In genomic region chr6:140586426-140587061, GRCh38 we compare ENCODE assay signal across 11 cellular contexts.
DNase-seq lines count a peak whose midpoint lies in the region; ATAC-seq and TF ChIP-seq lines count a peak whose summit lies in the region.
"Had no signal": no experiment of that assay in that cellular context is flagged by ENCODE, and none has a peak within 500 bp of the region (broad histone marks: within the 10 kb centered on the region; RNA-seq: fewer than 3 reads in every experiment).

No MANE protein-coding gene starts in this region.

- H3K9me3 ChIP-seq in Caco-2: no peaks in the 10 kb centered on the region

- POLR2A ChIA-PET in Caco-2 (lab: Charles Lee): no interaction called here

- peak overlapping the region in 1 of 2 donors; percentile 74 for H3K27ac Mint-ChIP-seq in natural killer cell treated with Interleukin-12 subunit alpha and Interleukin-12 subunit beta and Interleukin-15 and Interleukin-18, amount 100 ng/mL, for 72 hours
- no peak overlapping the region for H3K27ac Mint-ChIP-seq in natural killer cell
- H3K27ac Mint-ChIP-seq in Caco-2 (ENCODE audit: unreplicated experiment): no peak overlapping the region
- H3K27ac Mint-ChIP-seq: dendritic cell treated with granulocyte-macrophage colony-stimulating factor and Interleukin-4, amounts not matched to agents 40 ng/mL and 50 ng/mL, for 4 days; IgD-negative memory B cell had no signal

- no peaks in the 10 kb centered on the region for H3K4me1 ChIP-seq in Caco-2

- peaks cover 0 to 2% of the 10 kb centered on the region in 2 donors for H3K27me3 Mint-ChIP-seq in natural killer cell treated with Interleukin-12 subunit alpha and Interleukin-12 subunit beta and Interleukin-15 and Interleukin-18, amount 100 ng/mL, for 72 hours
- H3K27me3 Mint-ChIP-seq in natural killer cell (ENCODE audit: low read depth in 2 of 2) (no peaks in the 10 kb centered on the region), Caco-2 (ENCODE audit: insufficient read depth, unreplicated experiment) (no peaks in the 10 kb centered on the region)
- H3K27me3 Mint-ChIP-seq: dendritic cell treated with granulocyte-macrophage colony-stimulating factor and Interleukin-4, amounts not matched to agents 40 ng/mL and 50 ng/mL, for 4 days; IgD-negative memory B cell had no signal

- ATAC-seq in natural killer cell treated with Interleukin-12 subunit alpha and Interleukin-12 subunit beta and Interleukin-15 and Interleukin-18, amount 100 ng/mL, for 72 hours: peak; percentile 67 to 82
- no peak for ATAC-seq in natural killer cell
- ATAC-seq in HG02759 (IDR thresholded peaks at IDR 0.05; ENCODE audit: unreplicated experiment): peak; percentile 94

- BruUV-seq in Caco-2 (replicated peaks; lab: Mats Ljungman, UMichigan): no TSS peak

- peaks cover 10% of the 10 kb centered on the region for H3K9me3 Mint-ChIP-seq in natural killer cell treated with Interleukin-12 subunit alpha and Interleukin-12 subunit beta and Interleukin-15 and Interleukin-18, amount 100 ng/mL, for 72 hours
- H3K9me3 Mint-ChIP-seq in natural killer cell (peaks cover 2 to 11% of the 10 kb centered on the region in 2 donors), Caco-2 (ENCODE audit: unreplicated experiment) (no peaks in the 10 kb centered on the region)

- H3K36me3 Mint-ChIP-seq in natural killer cell treated with Interleukin-12 subunit alpha and Interleukin-12 subunit beta and Interleukin-15 and Interleukin-18, amount 100 ng/mL, for 72 hours: peaks cover 6% of the 10 kb centered on the region
- H3K36me3 Mint-ChIP-seq in natural killer cell (no peaks in the 10 kb centered on the region), Caco-2 (ENCODE audit: insufficient read depth, unreplicated experiment) (no peaks in the 10 kb centered on the region)
- H3K36me3 Mint-ChIP-seq: IgD-negative memory B cell had no signal

- H3K27ac ChIP-seq in coronary artery: no peak overlapping the region

- H3K4me3 Mint-ChIP-seq in natural killer cell treated with Interleukin-12 subunit alpha and Interleukin-12 subunit beta and Interleukin-15 and Interleukin-18, amount 100 ng/mL, for 72 hours: peak overlapping the region; percentile 42
- no peak overlapping the region for H3K4me3 Mint-ChIP-seq in natural killer cell
- H3K4me3 Mint-ChIP-seq in Caco-2 (ENCODE audit: unreplicated experiment): no peak overlapping the region
- H3K4me3 Mint-ChIP-seq: dendritic cell treated with granulocyte-macrophage colony-stimulating factor and Interleukin-4, amounts not matched to agents 40 ng/mL and 50 ng/mL, for 4 days; IgD-negative memory B cell had no signal

- H3K4me3 ChIP-seq in Caco-2 (ENCODE audit: low read depth, low read length) (no peak overlapping the region), coronary artery (no peak overlapping the region)
- H3K4me3 ChIP-seq: lung had no signal

- no peaks in the 10 kb centered on the region for H3K36me3 ChIP-seq in Caco-2 (ENCODE audit: control insufficient read depth, insufficient read depth, low read length)

- no peaks in the 10 kb centered on the region for H3K27me3 ChIP-seq in Caco-2 (replicated peaks; ENCODE audit: control insufficient read depth, insufficient read depth, low read length)

- CTCF ChIA-PET in Caco-2 (lab: Charles Lee): no interaction called here

- no peak for DNase-seq in natural killer cell treated with Interleukin-12 subunit alpha and Interleukin-12 subunit beta and Interleukin-15 and Interleukin-18, amount 100 ng/mL, for 72 hours (ENCODE audit: low spot score)
- DNase-seq in natural killer cell: no peak
- peak; percentile 43 for DNase-seq in NCI-H2029 (lab: John Stamatoyannopoulos, UW)
- DNase-seq in stromal cell of bone marrow (ENCODE audit: low read depth): peak; percentile 28
- no peak for DNase-seq in hepatic stellate cell (ENCODE audit: low spot score)
- no peak for DNase-seq in Caco-2
- DNase-seq in coronary artery (ENCODE audit: low spot score): no peak

- intact Hi-C loops in natural killer cell (cut with micrococcal nuclease) (no loop called here), Caco-2 (cut with micrococcal nuclease; ENCODE audit: unreplicated experiment) (no loop called here)

- H3K4me1 Mint-ChIP-seq in natural killer cell treated with Interleukin-12 subunit alpha and Interleukin-12 subunit beta and Interleukin-15 and Interleukin-18, amount 100 ng/mL, for 72 hours (ENCODE audit: low read depth in 2 of 2): peaks cover 3 to 9% of the 10 kb centered on the region in 2 donors
- no peaks in the 10 kb centered on the region for H3K4me1 Mint-ChIP-seq in natural killer cell
- H3K4me1 Mint-ChIP-seq in Caco-2 (ENCODE audit: low read depth, unreplicated experiment): no peaks in the 10 kb centered on the region
- H3K4me1 Mint-ChIP-seq: IgD-negative memory B cell had no signal

- TF ChIP-seq CTCF in natural killer cell (IDR thresholded peaks at IDR 0.05) (no peak), Caco-2 (IDR thresholded peaks at IDR 0.05; ENCODE audit: insufficient read depth in 1 of 2, low read depth in 1 of 2, low read length in 1 of 2, severe bottlenecking in 1 of 2, unreplicated experiment in 1 of 2) (no peak), coronary artery (IDR thresholded peaks at IDR 0.05) (no peak)

Comparison
In these comparisons a context has a peak if more than half of its experiments do, and no peak if none do; other contexts are left out.
1. ATAC-seq: peak in natural killer cell treated with Interleukin-12 subunit alpha and Interleukin-12 subunit beta and Interleukin-15 and Interleukin-18, amount 100 ng/mL, for 72 hours (2 of 2) and HG02759 (single experiment); none in natural killer cell (0 of 3).
2. DNase-seq: peak in NCI-H2029 (single experiment) and stromal cell of bone marrow (single experiment); none in natural killer cell treated with Interleukin-12 subunit alpha and Interleukin-12 subunit beta and Interleukin-15 and Interleukin-18, amount 100 ng/mL, for 72 hours (single experiment), natural killer cell (single experiment), hepatic stellate cell (single experiment), Caco-2 (0 of 2) and coronary artery (single experiment).